8 cellular contexts compared by ENCODE assay signal in the genomic region with DNA sequence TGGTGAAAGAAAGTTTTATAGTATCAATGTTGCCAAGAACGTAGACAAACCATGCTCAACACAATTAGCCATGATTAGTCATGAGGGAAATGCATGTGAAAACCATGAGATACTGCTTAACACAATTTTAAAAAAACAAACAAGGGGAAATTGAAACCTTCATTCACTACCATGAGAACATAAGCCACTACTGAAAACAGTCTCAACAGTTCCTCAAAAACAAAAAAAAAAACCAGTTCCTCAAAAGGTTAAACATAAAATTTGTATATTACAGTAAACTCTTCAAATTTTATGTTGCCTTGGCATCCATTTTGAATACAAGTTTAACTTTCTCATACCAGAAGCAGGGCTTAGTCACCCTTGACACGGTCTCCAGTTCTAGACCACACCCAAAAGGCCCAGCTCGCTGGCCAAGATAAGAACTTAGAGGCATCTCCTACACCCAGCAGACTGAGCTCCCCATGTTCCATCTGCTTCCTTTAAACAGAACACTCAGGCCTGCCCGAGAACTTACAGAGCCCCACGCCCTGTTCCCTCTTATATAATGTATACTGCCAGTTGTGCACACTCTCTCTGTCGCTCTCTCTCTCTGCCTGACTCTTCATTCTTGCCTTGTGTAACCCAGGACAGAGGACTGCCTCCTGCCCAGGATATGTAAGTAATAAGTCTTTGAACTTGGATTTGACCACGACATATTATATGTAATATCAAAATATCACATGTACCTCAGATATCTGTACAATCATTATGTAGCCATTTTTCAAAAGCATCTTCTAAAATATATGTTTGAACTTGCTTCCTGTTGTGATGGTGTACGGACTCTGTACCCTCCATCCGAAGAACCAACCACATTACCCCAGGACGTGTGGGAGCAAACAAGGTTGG.
DNase-seq lines count a peak whose midpoint lies in the region; ATAC-seq, FAIRE-seq and TF ChIP-seq lines count a peak whose summit lies in the region.

No MANE protein-coding gene starts in this region.

- H3K4me3 Mint-ChIP-seq in GM23338 = no peak overlapping the region

- peaks cover 98% of the 10 kb centered on the region for H3K79me2 ChIP-seq in GM23338 (replicated peaks; ENCODE audit: insufficient read depth)

- no peak overlapping the region for H3K4me3 ChIP-seq in GM23338

- DNase-seq in GDM1 (lab: John Stamatoyannopoulos, UW) (peak; percentile 96), H54 (ENCODE audit: insufficient read length, low spot score) (peak; percentile 70), LHCN-M2 (ENCODE audit: low read depth) (peak; percentile 86), activated T-cell treated with anti-CD3 and anti-CD28 coated beads for 4 hours (peak; percentile 16), fibroblast of the conjunctiva (ENCODE audit: low read depth) (peak; percentile 93), pulmonary artery endothelial cell (ENCODE audit: low read depth, low spot score) (peak; percentile 75), NCI-H2029 treated with DMSO at 0.1 percent for 48 hours (lab: John Stamatoyannopoulos, UW) (no peak), GM23338 (ENCODE audit: low spot score) (no peak)

- peaks cover 49% of the 10 kb centered on the region for H4K20me1 ChIP-seq in GM23338 (replicated peaks; ENCODE audit: insufficient read depth)

- peaks cover 54% of the 10 kb centered on the region for H3K4me1 Mint-ChIP-seq in GM23338

- peak; percentile 88 for FAIRE-seq in H54 (lab: Jason Lieb, UNC)

- no peak overlapping the region for H3K27ac Mint-ChIP-seq in GM23338

- H3K27ac ChIP-seq in GM23338 (ENCODE audit: low read depth) = no peak overlapping the region

- no peak overlapping the region for H2AFZ ChIP-seq in GM23338

- TF ChIP-seq CTCF in GM23338 (conservative IDR thresholded peaks at IDR 0.05; ENCODE audit: low read depth in 2 of 2) = no peak

- no peak overlapping the region for H3K4me2 ChIP-seq in GM23338

- H3K36me3 Mint-ChIP-seq in GM23338 (ENCODE audit: low read depth) = peaks cover 3% of the 10 kb centered on the region; the same call in 1 of the 3 replicates

- TF ChIP-seq POLR2A in H54 (IDR thresholded peaks at IDR 0.05; ENCODE audit: low read depth, low read length) = no peak

- H3F3A ChIP-seq in GM23338 (replicated peaks; ENCODE audit: low read depth) = no peaks in the 10 kb centered on the region

- no peaks in the 10 kb centered on the region for H3K36me3 ChIP-seq in GM23338 (ENCODE audit: insufficient read depth)

- no peaks in the 10 kb centered on the region for H3K9me2 ChIP-seq in GM23338 (ENCODE audit: insufficient read depth)

- no peak for ATAC-seq in GM23338

- no peaks in the 10 kb centered on the region for H3K9me3 Mint-ChIP-seq in GM23338

- no peaks in the 10 kb centered on the region for H3K27me3 ChIP-seq in GM23338 (ENCODE audit: insufficient read depth)

- peaks cover 43% of the 10 kb centered on the region for H3K4me1 ChIP-seq in GM23338 (ENCODE audit: insufficient read depth)

- no peaks in the 10 kb centered on the region for H3K27me3 Mint-ChIP-seq in GM23338 (ENCODE audit: insufficient read depth, low read depth, poor library complexity)

TF ChIP-seq in GM23338, 12 proteins besides CTCF, POLR2A, EP300 and RAD21 (continues in another document):
- TF ChIP-seq POLR2AphosphoS5 (IDR thresholded peaks at IDR 0.05; ENCODE audit: low read depth) (no peak), JUNB (IDR thresholded peaks at IDR 0.05; ENCODE audit: unreplicated experiment) (no peak), EZH2 (IDR thresholded peaks at IDR 0.05; ENCODE audit: low read depth, unreplicated experiment) (no peak), REST (IDR thresholded peaks at IDR 0.05; ENCODE audit: unreplicated experiment) (no peak), EZH2phosphoT487 (IDR thresholded peaks at IDR 0.05; ENCODE audit: unreplicated experiment) (no peak), NANOG (IDR thresholded peaks at IDR 0.05; ENCODE audit: borderline replicate concordance) (no peak), CREB1 (CRISPR knock-in tag; IDR thresholded peaks at IDR 0.05; ENCODE audit: low read depth) (no peak)
- TF ChIP-seq, protein P1, sequence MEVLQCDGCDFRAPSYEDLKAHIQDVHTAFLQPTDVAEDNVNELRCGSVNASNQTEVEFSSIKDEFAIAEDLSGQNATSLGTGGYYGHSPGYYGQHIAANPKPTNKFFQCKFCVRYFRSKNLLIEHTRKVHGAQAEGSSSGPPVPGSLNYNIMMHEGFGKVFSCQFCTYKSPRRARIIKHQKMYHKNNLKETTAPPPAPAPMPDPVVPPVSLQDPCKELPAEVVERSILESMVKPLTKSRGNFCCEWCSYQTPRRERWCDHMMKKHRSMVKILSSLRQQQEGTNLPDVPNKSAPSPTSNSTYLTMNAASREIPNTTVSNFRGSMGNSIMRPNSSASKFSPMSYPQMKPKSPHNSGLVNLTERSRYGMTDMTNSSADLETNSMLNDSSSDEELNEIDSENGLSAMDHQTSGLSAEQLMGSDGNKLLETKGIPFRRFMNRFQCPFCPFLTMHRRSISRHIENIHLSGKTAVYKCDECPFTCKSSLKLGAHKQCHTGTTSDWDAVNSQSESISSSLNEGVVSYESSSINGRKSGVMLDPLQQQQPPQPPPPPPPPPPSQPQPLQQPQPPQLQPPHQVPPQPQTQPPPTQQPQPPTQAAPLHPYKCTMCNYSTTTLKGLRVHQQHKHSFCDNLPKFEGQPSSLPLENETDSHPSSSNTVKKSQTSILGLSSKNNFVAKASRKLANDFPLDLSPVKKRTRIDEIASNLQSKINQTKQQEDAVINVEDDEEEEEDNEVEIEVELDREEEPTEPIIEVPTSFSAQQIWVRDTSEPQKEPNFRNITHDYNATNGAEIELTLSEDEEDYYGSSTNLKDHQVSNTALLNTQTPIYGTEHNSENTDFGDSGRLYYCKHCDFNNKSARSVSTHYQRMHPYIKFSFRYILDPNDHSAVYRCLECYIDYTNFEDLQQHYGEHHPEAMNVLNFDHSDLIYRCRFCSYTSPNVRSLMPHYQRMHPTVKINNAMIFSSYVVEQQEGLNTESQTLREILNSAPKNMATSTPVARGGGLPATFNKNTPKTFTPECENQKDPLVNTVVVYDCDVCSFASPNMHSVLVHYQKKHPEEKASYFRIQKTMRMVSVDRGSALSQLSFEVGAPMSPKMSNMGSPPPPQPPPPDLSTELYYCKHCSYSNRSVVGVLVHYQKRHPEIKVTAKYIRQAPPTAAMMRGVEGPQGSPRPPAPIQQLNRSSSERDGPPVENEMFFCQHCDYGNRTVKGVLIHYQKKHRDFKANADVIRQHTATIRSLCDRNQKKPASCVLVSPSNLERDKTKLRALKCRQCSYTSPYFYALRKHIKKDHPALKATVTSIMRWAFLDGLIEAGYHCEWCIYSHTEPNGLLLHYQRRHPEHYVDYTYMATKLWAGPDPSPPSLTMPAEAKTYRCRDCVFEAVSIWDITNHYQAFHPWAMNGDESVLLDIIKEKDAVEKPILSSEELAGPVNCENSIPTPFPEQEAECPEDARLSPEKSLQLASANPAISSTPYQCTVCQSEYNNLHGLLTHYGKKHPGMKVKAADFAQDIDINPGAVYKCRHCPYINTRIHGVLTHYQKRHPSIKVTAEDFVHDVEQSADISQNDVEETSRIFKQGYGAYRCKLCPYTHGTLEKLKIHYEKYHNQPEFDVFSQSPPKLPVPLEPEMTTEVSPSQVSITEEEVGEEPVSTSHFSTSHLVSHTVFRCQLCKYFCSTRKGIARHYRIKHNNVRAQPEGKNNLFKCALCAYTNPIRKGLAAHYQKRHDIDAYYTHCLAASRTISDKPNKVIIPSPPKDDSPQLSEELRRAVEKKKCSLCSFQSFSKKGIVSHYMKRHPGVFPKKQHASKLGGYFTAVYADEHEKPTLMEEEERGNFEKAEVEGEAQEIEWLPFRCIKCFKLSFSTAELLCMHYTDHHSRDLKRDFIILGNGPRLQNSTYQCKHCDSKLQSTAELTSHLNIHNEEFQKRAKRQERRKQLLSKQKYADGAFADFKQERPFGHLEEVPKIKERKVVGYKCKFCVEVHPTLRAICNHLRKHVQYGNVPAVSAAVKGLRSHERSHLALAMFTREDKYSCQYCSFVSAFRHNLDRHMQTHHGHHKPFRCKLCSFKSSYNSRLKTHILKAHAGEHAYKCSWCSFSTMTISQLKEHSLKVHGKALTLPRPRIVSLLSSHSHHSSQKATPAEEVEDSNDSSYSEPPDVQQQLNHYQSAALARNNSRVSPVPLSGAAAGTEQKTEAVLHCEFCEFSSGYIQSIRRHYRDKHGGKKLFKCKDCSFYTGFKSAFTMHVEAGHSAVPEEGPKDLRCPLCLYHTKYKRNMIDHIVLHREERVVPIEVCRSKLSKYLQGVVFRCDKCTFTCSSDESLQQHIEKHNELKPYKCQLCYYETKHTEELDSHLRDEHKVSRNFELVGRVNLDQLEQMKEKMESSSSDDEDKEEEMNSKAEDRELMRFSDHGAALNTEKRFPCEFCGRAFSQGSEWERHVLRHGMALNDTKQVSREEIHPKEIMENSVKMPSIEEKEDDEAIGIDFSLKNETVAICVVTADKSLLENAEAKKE (CRISPR knock-in tag; IDR thresholded peaks at IDR 0.05) = no peak

Comparison
In these comparisons a context has a peak if more than half of its experiments do, and no peak if none do; other contexts are left out.
1. DNase-seq: peak in GDM1 (single experiment), H54 (single experiment), LHCN-M2 (single experiment), activated T-cell treated with anti-CD3 and anti-CD28 coated beads for 4 hours (single experiment), fibroblast of the conjunctiva (single experiment) and pulmonary artery endothelial cell (single experiment); none in NCI-H2029 treated with DMSO at 0.1 percent for 48 hours (single experiment) and GM23338 (single experiment).